Comparison of ENCODE assay signal across 1 cellular context in genomic region chr7:95596183-95597135, GRCh38.
TF ChIP-seq lines count a peak whose summit lies in the region.

PDK4 (minus strand) TSS chr7:95596516; CDS start chr7:95596293, 223 bp downstream.

TF ChIP-seq in HEK293, 187 proteins besides CTCF, POLR2A, EP300 and RAD21 (continued from another document):
- TF ChIP-seq ZNF660 (tag by site-specific recombination; IDR thresholded peaks at IDR 0.05) (no peak), ZNF670 (tag by site-specific recombination; IDR thresholded peaks at IDR 0.05; ENCODE audit: low read depth) (no peak), ZNF449 (tag by site-specific recombination; IDR thresholded peaks at IDR 0.05) (0 out of 2 replicates have a peak, but pooled peaks have one; percentile 14), REPIN1 (tag by site-specific recombination; IDR thresholded peaks at IDR 0.05; ENCODE audit: low read depth) (no peak), ZNF426 (tag by site-specific recombination; IDR thresholded peaks at IDR 0.05) (no peak), ZFHX2 (tag by site-specific recombination; conservative IDR thresholded peaks at IDR 0.05) (peak; percentile 88), ZNF785 (tag by site-specific recombination; IDR thresholded peaks at IDR 0.05) (no peak), ZNF37A (tag by site-specific recombination; IDR thresholded peaks at IDR 0.05) (no peak), ZNF292 (tag by site-specific recombination; IDR thresholded peaks at IDR 0.05; ENCODE audit: borderline replicate concordance, low read depth) (no peak), ZNF621 (tag by site-specific recombination; IDR thresholded peaks at IDR 0.05) (no peak), SP2 (tag by site-specific recombination; IDR thresholded peaks at IDR 0.05) (peak; percentile 82), ZBTB1 (tag by site-specific recombination; IDR thresholded peaks at IDR 0.05) (peak; percentile 22; the same call in 1 of the 2 replicates), ZNF274 (IDR thresholded peaks at IDR 0.05; ENCODE audit: low read length) (no peak), ZNF274 (tag by site-specific recombination; IDR thresholded peaks at IDR 0.05; ENCODE audit: borderline replicate concordance) (no peak), GLI2 (tag by site-specific recombination; IDR thresholded peaks at IDR 0.05; ENCODE audit: borderline replicate concordance, low read depth) (no peak), ZNF324 (tag by site-specific recombination; IDR thresholded peaks at IDR 0.05) (no peak), ZNF571 (tag by site-specific recombination; IDR thresholded peaks at IDR 0.05) (no peak), ZNF48 (tag by site-specific recombination; IDR thresholded peaks at IDR 0.05) (no peak), ZNF664 (tag by site-specific recombination; IDR thresholded peaks at IDR 0.05) (no peak), ZNF19 (tag by site-specific recombination; IDR thresholded peaks at IDR 0.05; ENCODE audit: low read depth) (no peak), ZSCAN23 (tag by site-specific recombination; IDR thresholded peaks at IDR 0.05) (no peak), ZFP41 (tag by site-specific recombination; IDR thresholded peaks at IDR 0.05; ENCODE audit: borderline replicate concordance) (no peak), ZNF16 (tag by site-specific recombination; IDR thresholded peaks at IDR 0.05; ENCODE audit: low read depth) (no peak), SCRT1 (tag by site-specific recombination; IDR thresholded peaks at IDR 0.05; ENCODE audit: borderline replicate concordance) (no peak), ZNF792 (tag by site-specific recombination; IDR thresholded peaks at IDR 0.05) (no peak), KLF16 (tag by site-specific recombination; IDR thresholded peaks at IDR 0.05) (peak; percentile 43; the same call in 1 of the 2 replicates), ZNF623 (tag by site-specific recombination; IDR thresholded peaks at IDR 0.05) (no peak), ZNF2 (tag by site-specific recombination; IDR thresholded peaks at IDR 0.05) (peak; percentile 71; the same call in 1 of the 2 replicates), SALL2 (tag by site-specific recombination; IDR thresholded peaks at IDR 0.05; ENCODE audit: borderline replicate concordance) (no peak), ZNF354C (tag by site-specific recombination; IDR thresholded peaks at IDR 0.05; ENCODE audit: borderline replicate concordance, low read depth) (no peak), ZNF184 (tag by site-specific recombination; IDR thresholded peaks at IDR 0.05) (no peak), GLI4 (tag by site-specific recombination; IDR thresholded peaks at IDR 0.05) (no peak), OVOL3 (tag by site-specific recombination; IDR thresholded peaks at IDR 0.05) (no peak), TSHZ1 (tag by site-specific recombination; IDR thresholded peaks at IDR 0.05; ENCODE audit: borderline replicate concordance) (no peak), ZNF560 (tag by site-specific recombination; IDR thresholded peaks at IDR 0.05; ENCODE audit: borderline replicate concordance) (no peak), ZSCAN4 (tag by site-specific recombination; IDR thresholded peaks at IDR 0.05) (no peak), ZNF654 (tag by site-specific recombination; IDR thresholded peaks at IDR 0.05; ENCODE audit: low read depth) (no peak), ZNF513 (tag by site-specific recombination; IDR thresholded peaks at IDR 0.05) (no peak), YY1 (tag by site-specific recombination; IDR thresholded peaks at IDR 0.05) (no peak), ZNF394 (tag by site-specific recombination; IDR thresholded peaks at IDR 0.05; ENCODE audit: borderline replicate concordance) (no peak), ZNF302 (tag by site-specific recombination; IDR thresholded peaks at IDR 0.05; ENCODE audit: low read depth) (no peak), ZNF548 (tag by site-specific recombination; IDR thresholded peaks at IDR 0.05) (no peak), ZNF221 (tag by site-specific recombination; IDR thresholded peaks at IDR 0.05; ENCODE audit: borderline replicate concordance) (no peak), ZNF473 (tag by site-specific recombination; IDR thresholded peaks at IDR 0.05) (no peak), ZNF610 (tag by site-specific recombination; IDR thresholded peaks at IDR 0.05; ENCODE audit: borderline replicate concordance) (no peak), HOXC10 (CRISPR knock-in tag; IDR thresholded peaks at IDR 0.05) (no peak), ZNF266 (tag by site-specific recombination; IDR thresholded peaks at IDR 0.05; ENCODE audit: low read depth) (no peak), ZNF837 (tag by site-specific recombination; IDR thresholded peaks at IDR 0.05) (no peak), ZNF140 (tag by site-specific recombination; IDR thresholded peaks at IDR 0.05) (no peak), ZBTB17 (tag by site-specific recombination; IDR thresholded peaks at IDR 0.05) (0 out of 2 replicates have a peak, but pooled peaks have one; percentile 25), ZNF341 (tag by site-specific recombination; IDR thresholded peaks at IDR 0.05; ENCODE audit: low read depth) (peak; percentile 42), GLIS1 (tag by site-specific recombination; IDR thresholded peaks at IDR 0.05) (no peak), ZNF423 (tag by site-specific recombination; IDR thresholded peaks at IDR 0.05) (no peak), ZNF624 (tag by site-specific recombination; IDR thresholded peaks at IDR 0.05) (no peak), ZFP37 (tag by site-specific recombination; IDR thresholded peaks at IDR 0.05) (peak; percentile 49; the same call in 1 of the 2 replicates), IKZF3 (tag by site-specific recombination; IDR thresholded peaks at IDR 0.05) (peak; percentile 66), ZNF747 (tag by site-specific recombination; IDR thresholded peaks at IDR 0.05) (no peak), SCRT2 (tag by site-specific recombination; IDR thresholded peaks at IDR 0.05) (no peak), ZNF112 (tag by site-specific recombination; IDR thresholded peaks at IDR 0.05) (no peak), ZNF366 (tag by site-specific recombination; conservative IDR thresholded peaks at IDR 0.05) (no peak)
- TF ChIP-seq, protein P1, sequence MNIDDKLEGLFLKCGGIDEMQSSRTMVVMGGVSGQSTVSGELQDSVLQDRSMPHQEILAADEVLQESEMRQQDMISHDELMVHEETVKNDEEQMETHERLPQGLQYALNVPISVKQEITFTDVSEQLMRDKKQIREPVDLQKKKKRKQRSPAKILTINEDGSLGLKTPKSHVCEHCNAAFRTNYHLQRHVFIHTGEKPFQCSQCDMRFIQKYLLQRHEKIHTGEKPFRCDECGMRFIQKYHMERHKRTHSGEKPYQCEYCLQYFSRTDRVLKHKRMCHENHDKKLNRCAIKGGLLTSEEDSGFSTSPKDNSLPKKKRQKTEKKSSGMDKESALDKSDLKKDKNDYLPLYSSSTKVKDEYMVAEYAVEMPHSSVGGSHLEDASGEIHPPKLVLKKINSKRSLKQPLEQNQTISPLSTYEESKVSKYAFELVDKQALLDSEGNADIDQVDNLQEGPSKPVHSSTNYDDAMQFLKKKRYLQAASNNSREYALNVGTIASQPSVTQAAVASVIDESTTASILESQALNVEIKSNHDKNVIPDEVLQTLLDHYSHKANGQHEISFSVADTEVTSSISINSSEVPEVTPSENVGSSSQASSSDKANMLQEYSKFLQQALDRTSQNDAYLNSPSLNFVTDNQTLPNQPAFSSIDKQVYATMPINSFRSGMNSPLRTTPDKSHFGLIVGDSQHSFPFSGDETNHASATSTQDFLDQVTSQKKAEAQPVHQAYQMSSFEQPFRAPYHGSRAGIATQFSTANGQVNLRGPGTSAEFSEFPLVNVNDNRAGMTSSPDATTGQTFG (tag by site-specific recombination; IDR thresholded peaks at IDR 0.05; ENCODE audit: borderline replicate concordance): no peak
- TF ChIP-seq, protein P2, sequence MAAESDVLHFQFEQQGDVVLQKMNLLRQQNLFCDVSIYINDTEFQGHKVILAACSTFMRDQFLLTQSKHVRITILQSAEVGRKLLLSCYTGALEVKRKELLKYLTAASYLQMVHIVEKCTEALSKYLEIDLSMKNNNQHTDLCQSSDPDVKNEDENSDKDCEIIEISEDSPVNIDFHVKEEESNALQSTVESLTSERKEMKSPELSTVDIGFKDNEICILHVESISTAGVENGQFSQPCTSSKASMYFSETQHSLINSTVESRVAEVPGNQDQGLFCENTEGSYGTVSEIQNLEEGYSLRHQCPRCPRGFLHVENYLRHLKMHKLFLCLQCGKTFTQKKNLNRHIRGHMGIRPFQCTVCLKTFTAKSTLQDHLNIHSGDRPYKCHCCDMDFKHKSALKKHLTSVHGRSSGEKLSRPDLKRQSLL (tag by site-specific recombination; IDR thresholded peaks at IDR 0.05): 0 out of 2 replicates have a peak, but pooled peaks have one; percentile 11
- TF ChIP-seq, protein P3, sequence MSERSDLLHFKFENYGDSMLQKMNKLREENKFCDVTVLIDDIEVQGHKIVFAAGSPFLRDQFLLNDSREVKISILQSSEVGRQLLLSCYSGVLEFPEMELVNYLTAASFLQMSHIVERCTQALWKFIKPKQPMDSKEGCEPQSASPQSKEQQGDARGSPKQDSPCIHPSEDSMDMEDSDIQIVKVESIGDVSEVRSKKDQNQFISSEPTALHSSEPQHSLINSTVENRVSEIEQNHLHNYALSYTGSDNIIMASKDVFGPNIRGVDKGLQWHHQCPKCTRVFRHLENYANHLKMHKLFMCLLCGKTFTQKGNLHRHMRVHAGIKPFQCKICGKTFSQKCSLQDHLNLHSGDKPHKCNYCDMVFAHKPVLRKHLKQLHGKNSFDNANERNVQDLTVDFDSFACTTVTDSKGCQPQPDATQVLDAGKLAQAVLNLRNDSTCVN (tag by site-specific recombination; optimal IDR thresholded peaks at IDR 0.05): peak; percentile 61
